In the genomic region with DNA sequence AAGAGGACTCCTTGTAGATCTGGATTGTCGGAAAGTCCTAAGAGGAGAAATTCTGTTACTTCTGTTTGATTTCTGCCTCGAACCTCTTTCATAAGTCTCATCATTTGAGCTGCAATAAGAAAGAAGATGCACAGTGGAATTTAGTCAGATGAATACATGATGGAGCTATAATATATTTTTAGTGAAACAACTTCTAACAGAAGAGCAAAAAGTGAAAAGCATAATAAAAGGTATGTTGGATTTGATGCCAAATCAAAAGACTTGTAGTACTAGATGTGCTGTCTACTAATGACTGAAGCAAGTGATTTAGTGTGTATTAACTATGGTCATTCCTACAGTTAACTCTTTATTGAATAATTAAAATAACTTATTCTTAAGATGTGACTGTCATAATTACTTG, we compare ENCODE assay signal across 4 cellular contexts. TPM values are rescaled to one million over a fixed set of nuclear protein-coding genes. Genes with fewer than 3 reads are reported as not detected.
"Had no signal": no experiment of that assay in that cellular context is flagged by ENCODE, and none has a peak within 500 bp of the region (broad histone marks: within the 10 kb centered on the region; RNA-seq: fewer than 3 reads in every experiment).

A gene (minus strand): TSS at position 101 of the 400 bp plus-strand sequence. CDS start 0 bp downstream, at position 101.

- ATAC-seq: GM12878 had no signal

- DNase-seq: GDM1, GF-D8 had no signal

RNA-seq across cellular contexts. Expression of the gene that starts here (rescaled TPM):
- total RNA-seq: G401, GM12878 had no signal
